In the genomic region with DNA sequence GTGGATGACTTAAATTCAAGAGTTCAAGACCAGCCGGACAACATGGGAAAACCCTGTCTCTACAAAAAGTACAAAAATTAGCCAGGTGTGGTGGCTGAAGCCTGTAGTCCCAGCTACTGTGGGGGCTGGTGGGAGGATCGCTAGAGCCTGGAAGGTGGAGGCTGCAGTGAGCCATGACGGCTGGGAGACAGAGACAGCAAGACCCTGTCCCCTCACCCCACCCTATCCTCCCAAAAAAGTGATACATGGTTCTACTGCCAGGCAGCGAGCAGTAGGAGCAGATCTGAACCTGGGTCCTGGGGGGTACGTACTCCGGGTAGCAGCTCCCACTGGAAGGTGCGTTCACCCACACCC, we compare ENCODE assay signal across 10 cellular contexts. TPM values are rescaled to one million over a fixed set of nuclear protein-coding genes. Genes with fewer than 3 reads are reported as not detected.
DNase-seq lines count a peak whose midpoint lies in the region; ATAC-seq and TF ChIP-seq lines count a peak whose summit lies in the region.
"Had no signal": no experiment of that assay in that cellular context is flagged by ENCODE, and none has a peak within 500 bp of the region (broad histone marks: within the 10 kb centered on the region; RNA-seq: fewer than 3 reads in every experiment).

No MANE protein-coding gene starts in this region.

- H3K27me3 ChIP-seq in DND-41 (ENCODE audit: insufficient read depth, low read length, poor library complexity) (no peaks in the 10 kb centered on the region), PC-9 (ENCODE audit: insufficient read depth, low read depth) (no peaks in the 10 kb centered on the region), esophagus muscularis mucosa (no peaks in the 10 kb centered on the region)

- CTCF ChIA-PET in PC-9 (lab: Charles Lee) = interaction anchor here (0.9 kb wide), 1 partner anchor 130 kb away, joined by 3 read pairs; no protein-coding TSS in a partner anchor

- H3K4me3 ChIP-seq in DND-41 (ENCODE audit: low read depth in 1 of 2, low read length in 2 of 2) (peak overlapping the region; percentile 83 to 84; a peak in 3 of 4 replicates), PC-9 (peak overlapping the region; percentile 98; the same call in 1 of the 2 replicates), esophagus muscularis mucosa (peak overlapping the region in 3 of 4 donors; percentile 86 to 94 (median 93))

- no peak for TF ChIP-seq EP300 in esophagus muscularis mucosa (IDR thresholded peaks at IDR 0.05)

- POLR2A ChIA-PET in PC-9 (lab: Charles Lee; ENCODE audit: unreplicated experiment) = no interaction called here

- H3K9me3 Mint-ChIP-seq in progenitor cell of endocrine pancreas (ENCODE audit: low read depth) = no peaks in the 10 kb centered on the region

- H3K4me1 ChIP-seq in DND-41 (ENCODE audit: insufficient read depth, low read length) (peaks cover 44% of the 10 kb centered on the region), PC-9 (replicated peaks; ENCODE audit: insufficient read depth) (peaks cover 26% of the 10 kb centered on the region), esophagus muscularis mucosa (peaks cover 29 to 57% (median 38%) of the 10 kb centered on the region in 4 donors)

- no peak for ATAC-seq in DND-41 (ENCODE audit: insufficient read depth, low read depth)
- no peak for ATAC-seq in GM18519 (IDR thresholded peaks at IDR 0.05; ENCODE audit: low FRiP score, unreplicated experiment)
- no peak for ATAC-seq in HG02938 (IDR thresholded peaks at IDR 0.05; ENCODE audit: unreplicated experiment)

- H3K27ac ChIP-seq in DND-41 (ENCODE audit: low read length) (peak overlapping the region; percentile 84), PC-9 (no peak overlapping the region), esophagus muscularis mucosa (replicated peaks in 1 of 4) (peak overlapping the region in 2 of 4 donors; percentile 93 to 97)

- peaks cover 74% of the 10 kb centered on the region for H3K36me3 ChIP-seq in DND-41 (ENCODE audit: insufficient read depth, low read length)
- peaks cover 39% of the 10 kb centered on the region for H3K36me3 ChIP-seq in PC-9 (ENCODE audit: low read depth)
- peaks cover 37 to 49% (median 46%) of the 10 kb centered on the region in 4 donors for H3K36me3 ChIP-seq in esophagus muscularis mucosa

- H3K27me3 Mint-ChIP-seq in progenitor cell of endocrine pancreas = no peaks in the 10 kb centered on the region

- peaks cover 29% of the 10 kb centered on the region for H3K4me1 Mint-ChIP-seq in progenitor cell of endocrine pancreas (ENCODE audit: low read depth)

- no peak for TF ChIP-seq POLR2A in esophagus muscularis mucosa (IDR thresholded peaks at IDR 0.05; ENCODE audit: low read depth)

- peaks cover 44% of the 10 kb centered on the region for H3F3A ChIP-seq in PC-9 (ENCODE audit: insufficient read depth, low read depth)

- no TSS peak for BruUV-seq in PC-9 (replicated peaks; lab: Mats Ljungman, UMichigan)

- intact Hi-C loops in PC-9 (cut with micrococcal nuclease; ENCODE audit: unreplicated experiment) = loop anchor here (5.0 kb wide), 1 partner anchor 216 kb away; no protein-coding TSS in a partner anchor
- intact Hi-C loops in esophagus muscularis mucosa (cut with DNase I) = no loop called here

- peak overlapping the region; percentile 97 for H3K27ac Mint-ChIP-seq in progenitor cell of endocrine pancreas

- H3K9me2 ChIP-seq in PC-9 (ENCODE audit: insufficient read depth) = no peaks in the 10 kb centered on the region

- H3K9me3 ChIP-seq in DND-41 (ENCODE audit: insufficient read depth, low read length, severe bottlenecking) (no peaks in the 10 kb centered on the region), PC-9 (ENCODE audit: insufficient read depth, low read depth) (no peaks in the 10 kb centered on the region), esophagus muscularis mucosa (no peaks in the 10 kb centered on the region)

- DNase-seq in DND-41 (no peak), PC-9 (no peak), esophagus muscularis mucosa (ENCODE audit: extremely low spot score) (no peak), progenitor cell of endocrine pancreas (ENCODE audit: low spot score, unreplicated experiment) (no peak), retina (no peak), GM10266 (ENCODE audit: extremely low spot score) (no peak)
- DNase-seq: activated CD4-positive, alpha-beta T cell treated with anti-CD3 and anti-CD28 coated beads for 4 hours; NCI-H2081 treated with DMSO at 0.1 percent for 48 hours had no signal

- 83% methylated on average over 5 of the region's 7 CpGs for WGBS in esophagus muscularis mucosa

- peaks cover 85% of the 10 kb centered on the region for H3K79me2 ChIP-seq in DND-41 (ENCODE audit: insufficient read depth, low read length)
- H3K79me2 ChIP-seq in PC-9 (ENCODE audit: low read depth) = peaks cover 59% of the 10 kb centered on the region

- H3K4me3 Mint-ChIP-seq in progenitor cell of endocrine pancreas (ENCODE audit: low read depth) = peak overlapping the region; percentile 79

- TF ChIP-seq CTCF in DND-41 (IDR thresholded peaks at IDR 0.05; ENCODE audit: borderline replicate concordance, extremely low read depth, low read length, poor library complexity, severe bottlenecking) (no peak), PC-9 (conservative IDR thresholded peaks at IDR 0.05) (no peak), esophagus muscularis mucosa (IDR thresholded peaks at IDR 0.05) (no peak), progenitor cell of endocrine pancreas (IDR thresholded peaks at IDR 0.05; ENCODE audit: unreplicated experiment) (no peak), GM10266 (IDR thresholded peaks at IDR 0.05; ENCODE audit: control insufficient read depth, insufficient read depth, low read depth, missing control alignments) (no peak)

- peak overlapping the region; percentile 90 for H3K9ac ChIP-seq in DND-41 (ENCODE audit: low read depth, low read length)

- peaks cover 85% of the 10 kb centered on the region for H4K20me1 ChIP-seq in DND-41 (ENCODE audit: insufficient read depth, low read length)
- H4K20me1 ChIP-seq in PC-9 (ENCODE audit: insufficient read depth) = peaks cover 77% of the 10 kb centered on the region

- peaks cover 25% of the 10 kb centered on the region for H3K36me3 Mint-ChIP-seq in progenitor cell of endocrine pancreas (ENCODE audit: insufficient read depth)

- H3K4me2 ChIP-seq in DND-41 (ENCODE audit: insufficient read depth, low read length) (peak overlapping the region; percentile 95), PC-9 (peak overlapping the region; percentile 99)

- H2AFZ ChIP-seq in DND-41 (ENCODE audit: low read depth, low read length) (no peak overlapping the region), PC-9 (no peak overlapping the region)

RNA-seq across cellular contexts. Expression of gene PSMA7, which starts 2.2 kb away (rescaled TPM):
- total RNA-seq in PC-9 (2021) = 367 and 391 TPM in 2 replicates
- 100 to 1,000 TPM; 261 to 349 (median 304) TPM for total RNA-seq in esophagus muscularis mucosa
- 221 and 234 TPM in 2 replicates for total RNA-seq in progenitor cell of endocrine pancreas

RNA-seq across cellular contexts. Expression of gene SS18L1, which starts 2.5 kb away (rescaled TPM):
- total RNA-seq in PC-9 (2021) (22.4 and 29.0 TPM in 2 replicates), esophagus muscularis mucosa (10 to 100 TPM in 2 of 4 donors, 1 to 10 TPM in 2; 9.1 to 13.3 (median 10.8) TPM), progenitor cell of endocrine pancreas (29.8 and 32.0 TPM in 2 replicates)

RNA-seq across cellular contexts. Expression of gene LSM14B, which starts 18.7 kb away (rescaled TPM):
- total RNA-seq in PC-9 (2021) = 61.5 and 67.2 TPM in 2 replicates
- 10 to 100 TPM; 24.9 to 38.8 (median 32.4) TPM for total RNA-seq in esophagus muscularis mucosa
- total RNA-seq in progenitor cell of endocrine pancreas = 81.1 and 84.3 TPM in 2 replicates

RNA-seq across cellular contexts. Expression of gene MTG2, which starts 41.8 kb away (rescaled TPM):
- total RNA-seq in PC-9 (2021) (58.1 and 62.5 TPM in 2 replicates), esophagus muscularis mucosa (10 to 100 TPM; 21.6 to 26.5 (median 26.0) TPM), progenitor cell of endocrine pancreas (30.4 and 31.6 TPM in 2 replicates)
